ENCODE assay signal across 1 cellular context in the genomic region with DNA sequence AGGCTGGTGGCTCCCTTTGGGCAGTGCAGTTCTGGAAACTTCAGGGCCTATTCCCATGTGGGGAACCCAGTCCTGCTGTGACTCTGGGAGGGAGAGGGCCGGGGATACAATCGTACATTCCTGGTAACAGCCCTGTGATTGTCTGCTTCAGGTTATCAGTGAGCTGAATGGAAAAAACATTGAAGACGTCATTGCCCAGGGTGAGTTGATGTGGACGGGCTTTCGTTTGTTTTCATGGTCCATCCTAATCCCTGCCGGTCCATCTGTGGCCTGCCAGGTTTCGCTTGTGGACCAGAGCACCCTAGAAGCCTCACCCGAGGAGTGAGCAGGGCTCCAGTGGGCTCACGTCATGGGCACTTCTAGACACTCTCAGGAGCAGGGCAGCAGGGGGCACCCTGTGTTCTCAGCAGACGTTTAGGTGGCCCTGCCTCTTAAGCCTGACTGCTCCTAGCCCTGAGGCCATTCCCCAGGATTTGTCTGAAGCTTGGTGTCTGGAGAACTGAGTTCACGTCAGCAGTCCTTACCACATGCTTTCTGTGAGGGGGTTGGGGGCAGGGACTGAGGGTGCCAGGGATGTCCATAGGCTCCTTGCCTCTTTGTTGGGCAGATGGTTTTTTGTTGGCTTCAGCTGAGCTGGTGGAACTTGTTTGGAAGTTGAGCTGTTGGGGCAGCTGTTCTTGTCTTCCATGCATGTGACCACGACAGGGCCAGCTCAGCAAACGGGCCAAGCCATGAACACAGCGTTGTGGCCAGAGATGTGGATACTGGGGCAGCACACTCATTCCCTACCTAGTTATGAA.
TF ChIP-seq lines count a peak whose summit lies in the region.

No MANE protein-coding gene starts in this region.

TF ChIP-seq in HepG2, 621 proteins besides CTCF, POLR2A, EP300 and RAD21:
- TF ChIP-seq PHF21A (CRISPR knock-in tag; IDR thresholded peaks at IDR 0.05) (no peak), KLF6 (CRISPR knock-in tag; IDR thresholded peaks at IDR 0.05) (no peak), HNRNPL (IDR thresholded peaks at IDR 0.05; ENCODE audit: low read depth, low read length) (0 out of 2 replicates have a peak, but pooled peaks have one; percentile 51), UBTF (CRISPR knock-in tag; IDR thresholded peaks at IDR 0.05) (0 out of 2 replicates have a peak, but pooled peaks have one; percentile 24), RBFOX2 (IDR thresholded peaks at IDR 0.05; ENCODE audit: low read depth, low read length) (peak; percentile 21; the same call in 1 of the 2 replicates), ZSCAN31 (CRISPR knock-in tag; IDR thresholded peaks at IDR 0.05; ENCODE audit: low read depth) (no peak), ZKSCAN5 (CRISPR knock-in tag; IDR thresholded peaks at IDR 0.05) (no peak), XRCC5 (optimal IDR thresholded peaks at IDR 0.05; ENCODE audit: low read length) (peak; percentile 11), ZNF761 (CRISPR knock-in tag; conservative IDR thresholded peaks at IDR 0.05) (no peak), STAG1 (CRISPR knock-in tag; IDR thresholded peaks at IDR 0.05) (peak; percentile 23; the same call in 1 of the 2 replicates), MAZ (IDR thresholded peaks at IDR 0.05; ENCODE audit: borderline replicate concordance, low read depth, low read length) (no peak), MAZ (CRISPR knock-in tag; IDR thresholded peaks at IDR 0.05; ENCODE audit: low read depth) (0 out of 2 replicates have a peak, but pooled peaks have one; percentile 32), NFYB (CRISPR knock-in tag; IDR thresholded peaks at IDR 0.05) (no peak), ARID5B (CRISPR knock-in tag; IDR thresholded peaks at IDR 0.05) (no peak), ZSCAN21 (CRISPR knock-in tag; IDR thresholded peaks at IDR 0.05; ENCODE audit: borderline replicate concordance) (no peak), AGO2 (optimal IDR thresholded peaks at IDR 0.05; ENCODE audit: low read depth, low read length) (no peak), ZNF770 (CRISPR knock-in tag; IDR thresholded peaks at IDR 0.05) (no peak), TBL1XR1 (IDR thresholded peaks at IDR 0.05; ENCODE audit: borderline replicate concordance, low read length, partially characterized antibody) (no peak)
